In genomic region chr1:203797948-203798347, GRCh38 we compare ENCODE assay signal across 10 cellular contexts. TPM values are rescaled to one million over a fixed set of nuclear protein-coding genes. Genes with fewer than 3 reads are reported as not detected.
DNase-seq lines count a peak whose midpoint lies in the region; ATAC-seq and TF ChIP-seq lines count a peak whose summit lies in the region.
"Had no signal": no experiment of that assay in that cellular context is flagged by ENCODE, and none has a peak within 500 bp of the region (broad histone marks: within the 10 kb centered on the region; RNA-seq: fewer than 3 reads in every experiment).

No MANE protein-coding gene starts in this region.

- H3K4me1 Mint-ChIP-seq in activated T-cell treated with anti-CD3 and anti-CD28 coated beads, Interleukin-2, amount 50 U/mL, for 4 hours (ENCODE audit: low read depth) = peaks cover 67% of the 10 kb centered on the region

- TF ChIP-seq EP300 in suprapubic skin (IDR thresholded peaks at IDR 0.05) = no peak

- H3K4me2 ChIP-seq in PC-3 (ENCODE audit: low read length) = peak overlapping the region; percentile 92

- H3K36me3 ChIP-seq in PC-3 (ENCODE audit: low read depth, low read length) = peaks cover 45% of the 10 kb centered on the region
- H3K36me3 ChIP-seq in suprapubic skin = peaks cover 5% of the 10 kb centered on the region
- H3K36me3 ChIP-seq: breast epithelium had no signal

- H3K27me3 Mint-ChIP-seq in activated T-cell treated with anti-CD3 and anti-CD28 coated beads, Interleukin-2, amount 50 U/mL, for 4 hours (ENCODE audit: low read depth) = no peaks in the 10 kb centered on the region

- H3K27ac ChIP-seq in PC-3 (ENCODE audit: low read length) (no peak overlapping the region), foreskin keratinocyte (no peak overlapping the region), suprapubic skin (no peak overlapping the region)
- H3K27ac ChIP-seq: breast epithelium had no signal

- H3K9me3 Mint-ChIP-seq in activated T-cell treated with anti-CD3 and anti-CD28 coated beads, Interleukin-2, amount 50 U/mL, for 4 hours = no peaks in the 10 kb centered on the region

- H3K27me3 ChIP-seq in PC-3 (ENCODE audit: low read length) = no peaks in the 10 kb centered on the region
- no peaks in the 10 kb centered on the region for H3K27me3 ChIP-seq in foreskin keratinocyte
- H3K27me3 ChIP-seq in suprapubic skin = no peaks in the 10 kb centered on the region
- H3K27me3 ChIP-seq: breast epithelium had no signal

- ATAC-seq in activated T-cell treated with anti-CD3 and anti-CD28 coated beads, Interleukin-2, amount 50 U/mL, for 4 hours = no peak
- no peak for ATAC-seq in PC-3
- peak; percentile 21 for ATAC-seq in foreskin keratinocyte
- no peak for ATAC-seq in HG03025 (IDR thresholded peaks at IDR 0.05; ENCODE audit: low FRiP score, unreplicated experiment)
- ATAC-seq in GM19324 (IDR thresholded peaks at IDR 0.05; ENCODE audit: low FRiP score, unreplicated experiment) = no peak

- H3K4me3 ChIP-seq in PC-3 (ENCODE audit: low read length) = no peak overlapping the region
- H3K4me3 ChIP-seq in suprapubic skin = peak overlapping the region; percentile 90

- no peak for DNase-seq in activated T-cell treated with anti-CD3 and anti-CD28 coated beads, Interleukin-2, amount 50 U/mL, for 4 hours
- no peak for DNase-seq in activated T-cell treated with anti-CD3 and anti-CD28 coated beads, Interleukin-2, amount 50 U/mL, for 1 hour
- DNase-seq in PC-3 (peak; percentile 39), foreskin keratinocyte (peak; percentile 66 to 89), suprapubic skin (ENCODE audit: low spot score in 2 of 2) (no peak), NCI-H2227 (lab: John Stamatoyannopoulos, UW; ENCODE audit: unreplicated experiment) (no peak)
- DNase-seq: activated CD4-positive, CD25-positive, alpha-beta regulatory T cell had no signal

- TF ChIP-seq CTCF in PC-3 (conservative IDR thresholded peaks at IDR 0.05; ENCODE audit: low read depth, low read length) = 0 out of 2 replicates have a peak, but pooled peaks have one; percentile 26
- TF ChIP-seq CTCF in foreskin keratinocyte (conservative IDR thresholded peaks at IDR 0.05) = peak; percentile 95
- peak in 1 of 2 donors; percentile 18 for TF ChIP-seq CTCF in suprapubic skin (IDR thresholded peaks at IDR 0.05)

- H3K4me3 Mint-ChIP-seq in activated T-cell treated with anti-CD3 and anti-CD28 coated beads, Interleukin-2, amount 50 U/mL, for 4 hours = peak overlapping the region; percentile 99

- H3F3A ChIP-seq in PC-3 (ENCODE audit: low read length, unreplicated experiment) = no peaks in the 10 kb centered on the region

- H3K9me2 ChIP-seq in PC-3 (replicated peaks; ENCODE audit: low read length) = no peaks in the 10 kb centered on the region

- no TSS peak for BruUV-seq in PC-3 (replicated peaks; lab: Mats Ljungman, UMichigan)

- H3K9me3 ChIP-seq in PC-3 (ENCODE audit: low read length) (no peaks in the 10 kb centered on the region), suprapubic skin (no peaks in the 10 kb centered on the region)
- H3K9me3 ChIP-seq: breast epithelium had no signal

- H3K79me2 ChIP-seq in PC-3 (ENCODE audit: low read length) = peaks cover 78% of the 10 kb centered on the region

- 49% methylated on average over 4 of the region's 4 CpGs for WGBS in suprapubic skin

- H3K9ac ChIP-seq in PC-3 (ENCODE audit: low read length) = no peak overlapping the region

- CTCF ChIA-PET in PC-3 (lab: Charles Lee) = no interaction called here

- intact Hi-C loops in PC-3 (cut with micrococcal nuclease) = loop anchor here (5.0 to 10.0 kb wide), 3 partner anchors 173 to 263 kb away; partner anchors contain the start of gene ATP2B4

- H3K36me3 Mint-ChIP-seq in activated T-cell treated with anti-CD3 and anti-CD28 coated beads, Interleukin-2, amount 50 U/mL, for 4 hours (ENCODE audit: insufficient read depth) = peaks cover 38% of the 10 kb centered on the region

- H4K20me1 ChIP-seq in PC-3 (ENCODE audit: low read length) = peaks cover 50% of the 10 kb centered on the region

- H3K4me1 ChIP-seq in PC-3 (ENCODE audit: insufficient read depth, low read length) (peaks cover 25% of the 10 kb centered on the region), foreskin keratinocyte (peaks cover 34% of the 10 kb centered on the region), suprapubic skin (peaks cover 65% of the 10 kb centered on the region)

- H2AFZ ChIP-seq in PC-3 (ENCODE audit: low read length) = no peak overlapping the region

- POLR2A ChIA-PET in PC-3 (lab: Charles Lee; ENCODE audit: unreplicated experiment) = no interaction called here

- TF ChIP-seq POLR2A in suprapubic skin (IDR thresholded peaks at IDR 0.05) = no peak

RNA-seq across cellular contexts. Expression of gene ZBED6, which starts 2.5 kb away (rescaled TPM):
- 10 to 100 TPM; 10.3 to 11.0 (median 10.8) TPM for total RNA-seq in activated T-cell treated with anti-CD3 and anti-CD28 coated beads, Interleukin-2, amount 50 U/mL, for 4 hours
- total RNA-seq in PC-3 (2014; rRNA removed) = 12.9 and 13.1 TPM in 2 replicates
- 18.8 and 20.1 TPM in 2 replicates for total RNA-seq in foreskin keratinocyte
- 0.03 and 0.08 TPM in 2 replicates for polyA plus RNA-seq in foreskin keratinocyte
- 10 to 100 TPM; 19.2 to 76.7 (median 30.3) TPM for total RNA-seq in suprapubic skin

RNA-seq across cellular contexts. Expression of gene ZC3H11A, which starts 2.5 kb away (rescaled TPM):
- total RNA-seq in activated T-cell treated with anti-CD3 and anti-CD28 coated beads, Interleukin-2, amount 50 U/mL, for 4 hours = 10 to 100 TPM; 55.2 to 65.7 (median 64.0) TPM
- total RNA-seq in PC-3 (2014; rRNA removed) (64.6 and 77.9 TPM in 2 replicates), foreskin keratinocyte (85.1 and 87.6 TPM in 2 replicates), suprapubic skin (100 to 1,000 TPM in 3 of 4 donors, 10 to 100 TPM in 1; 99.8 to 153 (median 110) TPM)
- 27.1 and 32.6 TPM in 2 replicates for polyA plus RNA-seq in foreskin keratinocyte

RNA-seq across cellular contexts. Expression of gene LAX1, which starts 33.0 kb away (rescaled TPM):
- total RNA-seq in activated T-cell treated with anti-CD3 and anti-CD28 coated beads, Interleukin-2, amount 50 U/mL, for 4 hours = 10 to 100 TPM; 20.4 to 22.7 (median 22.4) TPM
- not detected in 2 replicates for total RNA-seq in PC-3 (2014; rRNA removed)
- total RNA-seq in foreskin keratinocyte = 0.07 TPM in 2 replicates
- polyA plus RNA-seq in foreskin keratinocyte = 0.03 TPM in 2 replicates
- under 1 TPM in 3 of 4 donors, not detected in 1; 0.25 to 0.97 (median 0.45) TPM for total RNA-seq in suprapubic skin

Comparison
In these comparisons a context has a peak if more than half of its experiments do, and no peak if none do; other contexts are left out.
1. DNase-seq: peak in PC-3 (single experiment) and foreskin keratinocyte (2 of 2); none in activated T-cell treated with anti-CD3 and anti-CD28 coated beads, Interleukin-2, amount 50 U/mL, for 4 hours (single experiment), activated T-cell treated with anti-CD3 and anti-CD28 coated beads, Interleukin-2, amount 50 U/mL, for 1 hour (single experiment), suprapubic skin (0 of 2) and NCI-H2227 (single experiment).
2. RNA of gene LAX1, which starts 33.0 kb away (total RNA-seq): 20.4 to 22.7 TPM in activated T-cell treated with anti-CD3 and anti-CD28 coated beads, Interleukin-2, amount 50 U/mL, for 4 hours; 0.25 to 0.97 TPM in suprapubic skin, 0.07 TPM in foreskin keratinocyte and not detected in PC-3; every median in the first group is over 10 times any median in the second.